7 cellular contexts compared by ENCODE assay signal in genomic region chr4:6855692-6856297, GRCh38. TPM values are rescaled to one million over a fixed set of nuclear protein-coding genes. Genes with fewer than 3 reads are reported as not detected.
DNase-seq lines count a peak whose midpoint lies in the region; ATAC-seq and TF ChIP-seq lines count a peak whose summit lies in the region.

No MANE protein-coding gene starts in this region.

- H3K4me1 ChIP-seq in tibial nerve, result peaks cover 0 to 62% (median 7%) of the 10 kb centered on the region in 4 donors

- H3K4me3 ChIP-seq in tibial nerve, result no peak overlapping the region

- intact Hi-C loops in Right ventricle myocardium superior (cut with DNase I), result no loop called here

- H3K36me3 ChIP-seq in tibial nerve, result peaks cover 0 to 39% (median 0%) of the 10 kb centered on the region in 3 donors

- TF ChIP-seq EP300 in tibial nerve (IDR thresholded peaks at IDR 0.05), result no peak

- WGBS in tibial nerve, 2 donors, result 54 to 55% methylated on average over 11 of the region's 11 CpGs

- peaks cover 0 to 12% (median 0%) of the 10 kb centered on the region in 4 donors for H3K9me3 ChIP-seq in tibial nerve

- peak; percentile 85 for ATAC-seq in GM21367 (IDR thresholded peaks at IDR 0.05; ENCODE audit: unreplicated experiment)
- ATAC-seq in HG03558 (IDR thresholded peaks at IDR 0.05; ENCODE audit: extremely low read depth, unreplicated experiment), result peak; percentile 92
- peak; percentile 85 for ATAC-seq in Right ventricle myocardium superior (ENCODE audit: poor library complexity)
- ATAC-seq in esophagus mucosa, result no peak

- TF ChIP-seq CTCF in GM13977 (IDR thresholded peaks at IDR 0.05; ENCODE audit: extremely low read depth, insufficient read depth, missing control alignments), result no peak
- no peak for TF ChIP-seq CTCF in tibial nerve (IDR thresholded peaks at IDR 0.05)

- no peaks in the 10 kb centered on the region for H3K27me3 ChIP-seq in tibial nerve

- no peak for TF ChIP-seq POLR2A in tibial nerve (IDR thresholded peaks at IDR 0.05)

- in situ Hi-C loops in GM13977 (cut with MboI; ENCODE audit: low pct_unique_long_range_greater_than_20kb, low sequenced_read_pairs, unreplicated experiment), result no loop called here

- DNase-seq in GM13977 (ENCODE audit: low spot score), result peak; percentile 68
- DNase-seq in activated CD4-positive, alpha-beta T cell treated with anti-CD3 and anti-CD28 coated beads for 48 hours, result peak; percentile 44
- no peak for DNase-seq in Right ventricle myocardium superior
- DNase-seq in tibial nerve (ENCODE audit: low spot score in 2 of 2), result no peak

- H3K27ac ChIP-seq in tibial nerve, result peak overlapping the region in 3 of 4 donors; percentile 7 to 40 (median 21)

RNA-seq across cellular contexts. Expression of gene TBC1D14, which starts 53.8 kb away (rescaled TPM):
- total RNA-seq in Right ventricle myocardium superior (33.1 TPM), tibial nerve (10 to 100 TPM; 46.9 to 65.7 (median 51.3) TPM), esophagus mucosa (48.1 TPM)

Comparison
In these comparisons a context has a peak if more than half of its experiments do, and no peak if none do; other contexts are left out.
1. DNase-seq: peak in GM13977 (single experiment) and activated CD4-positive, alpha-beta T cell treated with anti-CD3 and anti-CD28 coated beads for 48 hours (single experiment); none in Right ventricle myocardium superior (single experiment) and tibial nerve (0 of 2).